Comparison of ENCODE assay signal across 13 cellular contexts in the genomic region with DNA sequence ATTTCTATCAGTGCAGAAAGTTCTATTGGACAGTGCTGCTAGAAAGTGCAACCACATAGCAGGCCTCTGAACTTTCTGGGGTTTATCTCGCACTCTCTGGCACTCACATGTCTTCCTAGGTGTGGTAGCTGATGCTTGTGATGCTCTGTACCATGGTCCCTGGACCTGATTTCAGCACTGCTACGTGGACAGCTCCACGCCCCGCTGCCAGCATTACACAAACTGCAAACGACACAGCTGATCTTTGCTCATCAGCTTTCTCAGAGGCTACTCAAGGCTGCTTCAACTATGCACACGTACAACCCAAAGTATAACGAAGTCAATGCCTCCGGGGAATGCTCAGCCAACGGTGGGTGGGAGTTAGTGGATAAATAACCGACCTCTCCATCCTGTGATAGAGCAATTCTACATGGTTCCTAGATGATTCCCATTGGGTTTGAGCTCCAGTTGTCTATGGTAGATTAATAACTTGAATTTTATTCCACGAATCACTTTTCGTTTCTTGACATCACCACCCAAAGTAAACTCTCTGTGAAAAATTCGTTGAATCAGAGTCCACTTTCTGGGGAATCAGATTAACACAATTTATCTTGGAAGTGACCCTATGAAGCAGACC.
DNase-seq lines count a peak whose midpoint lies in the region; ATAC-seq, FAIRE-seq and TF ChIP-seq lines count a peak whose summit lies in the region.
"Had no signal": no experiment of that assay in that cellular context is flagged by ENCODE, and none has a peak within 500 bp of the region (broad histone marks: within the 10 kb centered on the region; RNA-seq: fewer than 3 reads in every experiment).

No MANE protein-coding gene starts in this region.

- BruUV-seq in HepG2 (replicated peaks; lab: Mats Ljungman, UMichigan), result no TSS peak

- in situ Hi-C loops in HepG2 (cut with HindIII; ENCODE audit: extremely low pct_ligation_motif_present, low pct_unique_long_range_greater_than_20kb), result no loop called here

- H3K4me1 Mint-ChIP-seq in GM23338 (no peaks in the 10 kb centered on the region; the same call in 2 of the 3 replicates), WTC11 (no peaks in the 10 kb centered on the region)
- H3K4me1 Mint-ChIP-seq: CD14-positive monocyte; naive thymus-derived CD4-positive, alpha-beta T cell had no signal

- H3K4me2 ChIP-seq in GM23338 (no peak overlapping the region), HepG2 (ENCODE audit: low read depth, low read length) (no peak overlapping the region)

- no peaks in the 10 kb centered on the region for H3F3A ChIP-seq in GM23338 (replicated peaks; ENCODE audit: low read depth)

- no peak overlapping the region for H3K4me3 ChIP-seq in GM23338
- no peak overlapping the region for H3K4me3 ChIP-seq in HepG2 (replicated peaks in 1 of 3; ENCODE audit: insufficient read depth in 1 of 3, low read depth in 2 of 3, low read length in 3 of 3)
- no peak overlapping the region for H3K4me3 ChIP-seq in coronary artery

- TF ChIP-seq EP300 in HepG2 (IDR thresholded peaks at IDR 0.05; ENCODE audit: low read depth in 2 of 2, low read length in 2 of 2), result no peak
- TF ChIP-seq EP300 in HepG2 (CRISPR knock-in tag; IDR thresholded peaks at IDR 0.05; ENCODE audit: borderline replicate concordance), result no peak

- H3K4me3 Mint-ChIP-seq in GM23338 (no peak overlapping the region), WTC11 (no peak overlapping the region)
- H3K4me3 Mint-ChIP-seq: CD14-positive monocyte; naive thymus-derived CD4-positive, alpha-beta T cell had no signal

- intact Hi-C loops in HepG2 (cut with micrococcal nuclease; ENCODE audit: unreplicated experiment) (no loop called here), posterior cingulate gyrus (cut with DNase I) (no loop called here)

- H3K79me2 ChIP-seq in GM23338 (replicated peaks; ENCODE audit: insufficient read depth) (no peaks in the 10 kb centered on the region), HepG2 (ENCODE audit: insufficient read depth, low read length) (no peaks in the 10 kb centered on the region)

- ATAC-seq in GM23338 (peak; percentile 73), WTC11 (peak; percentile 48), HepG2 (peak; percentile 48; the same call in 2 of the 3 replicates)
- ATAC-seq: left cardiac atrium; naive thymus-derived CD4-positive, alpha-beta T cell had no signal

- no peaks in the 10 kb centered on the region for H3K36me3 ChIP-seq in GM23338 (ENCODE audit: insufficient read depth)
- H3K36me3 ChIP-seq in HepG2 (replicated peaks in 1 of 2; ENCODE audit: control insufficient read depth in 1 of 2, insufficient read depth in 2 of 2, low read length in 2 of 2), result no peaks in the 10 kb centered on the region

- 9% methylated on average over 12 of the region's 13 CpGs for WGBS in HepG2 (ENCODE audit: low lambda C conversion rate)

- TF ChIP-seq CTCF in GM23338 (conservative IDR thresholded peaks at IDR 0.05; ENCODE audit: low read depth in 2 of 2), result no peak
- TF ChIP-seq CTCF in WTC11 (IDR thresholded peaks at IDR 0.05), result no peak
- no peak for TF ChIP-seq CTCF in HepG2 (CRISPR knock-in tag; IDR thresholded peaks at IDR 0.05)
- TF ChIP-seq CTCF in coronary artery (IDR thresholded peaks at IDR 0.05), result no peak

- H4K20me1 ChIP-seq in GM23338 (replicated peaks; ENCODE audit: insufficient read depth) (no peaks in the 10 kb centered on the region), HepG2 (ENCODE audit: insufficient read depth, low read length) (no peaks in the 10 kb centered on the region)

- H2AFZ ChIP-seq in GM23338 (no peak overlapping the region), HepG2 (ENCODE audit: low read length) (no peak overlapping the region)

- DNase-seq in GM23338 (ENCODE audit: low spot score) (peak; percentile 62), HT1080 (ENCODE audit: low read depth) (peak; percentile 15), WTC11 (ENCODE audit: low spot score) (peak; percentile 66), HepG2 (ENCODE audit: low spot score) (peak; percentile 3), SKM-1 treated with dmso at 0.1 percent for 144 hours (lab: John Stamatoyannopoulos, UW; ENCODE audit: unreplicated experiment) (no peak), coronary artery (ENCODE audit: low spot score) (no peak), posterior cingulate gyrus (no peak), mucosa of gallbladder (ENCODE audit: low spot score) (no peak)
- DNase-seq: activated T-cell treated with anti-CD3 and anti-CD28 coated beads for 4 hours; GDM1; left cardiac atrium; naive thymus-derived CD4-positive, alpha-beta T cell had no signal

- H3K27me3 Mint-ChIP-seq in GM23338 (ENCODE audit: insufficient read depth, low read depth, poor library complexity) (no peaks in the 10 kb centered on the region), WTC11 (ENCODE audit: low read depth) (no peaks in the 10 kb centered on the region)

- TF ChIP-seq POLR2A in HepG2 (IDR thresholded peaks at IDR 0.05; ENCODE audit: insufficient read depth in 1 of 2, low read depth in 2 of 2, low read length in 2 of 2), result no peak

- H3K36me3 Mint-ChIP-seq in GM23338 (ENCODE audit: low read depth), result no peaks in the 10 kb centered on the region
- H3K36me3 Mint-ChIP-seq in WTC11, result no peaks in the 10 kb centered on the region
- H3K36me3 Mint-ChIP-seq: CD14-positive monocyte had no signal

- no peak overlapping the region for H3K27ac Mint-ChIP-seq in GM23338
- H3K27ac Mint-ChIP-seq in WTC11, result no peak overlapping the region
- H3K27ac Mint-ChIP-seq: CD14-positive monocyte; naive thymus-derived CD4-positive, alpha-beta T cell had no signal

- H3K4me1 ChIP-seq in GM23338 (ENCODE audit: insufficient read depth) (no peaks in the 10 kb centered on the region), HepG2 (ENCODE audit: insufficient read depth, low read length) (peaks cover 7% of the 10 kb centered on the region)

- no peak overlapping the region for H3K9ac ChIP-seq in HepG2 (ENCODE audit: insufficient read depth, low read depth, low read length)

- no peak for FAIRE-seq in HepG2 (lab: Jason Lieb, UNC)

- no peak for TF ChIP-seq RAD21 in HepG2 (CRISPR knock-in tag; IDR thresholded peaks at IDR 0.05)

- POLR2A ChIA-PET in WTC11 (lab: Charles Lee) (interaction anchor here (0.6 kb wide), 1 partner anchor 53 kb away, joined by 3 read pairs; no protein-coding TSS in a partner anchor), HepG2 (lab: Yijun Ruan, JAX) (no interaction called here)

- H3K9me3 Mint-ChIP-seq in GM23338 (no peaks in the 10 kb centered on the region; the same call in 2 of the 3 replicates), WTC11 (no peaks in the 10 kb centered on the region)

- H3K27ac ChIP-seq in GM23338 (ENCODE audit: low read depth) (no peak overlapping the region), HepG2 (ENCODE audit: extremely low read length, insufficient read depth, low read length) (no peak overlapping the region), coronary artery (no peak overlapping the region)

- CTCF ChIA-PET in WTC11 (lab: Charles Lee) (interaction anchor here (0.7 kb wide), 1 partner anchor 131 kb away, joined by 3 read pairs; no protein-coding TSS in a partner anchor), HepG2 (lab: Yijun Ruan, JAX; ENCODE audit: low intra/inter-chr PET ratio, low total read pairs) (no interaction called here)

- no peaks in the 10 kb centered on the region for H3K9me3 ChIP-seq in HepG2 (ENCODE audit: low read length)

- H3K9me2 ChIP-seq in GM23338 (ENCODE audit: insufficient read depth), result peaks cover 11% of the 10 kb centered on the region

- H3K27me3 ChIP-seq in GM23338 (ENCODE audit: insufficient read depth) (no peaks in the 10 kb centered on the region), HepG2 (ENCODE audit: control insufficient read depth in 1 of 2, insufficient read depth in 2 of 2, low read length in 2 of 2) (peaks cover 0 to 4% of the 10 kb centered on the region in 2 experiments; a peak in 2 of 5 replicates)

TF ChIP-seq in GM23338, 12 proteins besides CTCF, POLR2A, EP300 and RAD21 (continues in another document):
- no peak for TF ChIP-seq NANOG (IDR thresholded peaks at IDR 0.05; ENCODE audit: borderline replicate concordance)

TF ChIP-seq in WTC11, 78 proteins besides CTCF, POLR2A, EP300 and RAD21 (continues in another document):
- TF ChIP-seq HMGA2 (CRISPR knock-in tag; IDR thresholded peaks at IDR 0.05), result no peak
- no peak for TF ChIP-seq EMX1 (CRISPR knock-in tag; IDR thresholded peaks at IDR 0.05)
- no peak for TF ChIP-seq ZNF423 (CRISPR knock-in tag; IDR thresholded peaks at IDR 0.05)
- TF ChIP-seq PRRX2 (CRISPR knock-in tag; IDR thresholded peaks at IDR 0.05), result no peak
- no peak for TF ChIP-seq ZNF138 (CRISPR knock-in tag; conservative IDR thresholded peaks at IDR 0.05)

TF ChIP-seq in HepG2, 621 proteins besides CTCF, POLR2A, EP300 and RAD21 (continues in another document):
- TF ChIP-seq ZSCAN12 (CRISPR knock-in tag; IDR thresholded peaks at IDR 0.05) (0 out of 2 replicates have a peak, but pooled peaks have one; percentile 23), TCF12 (IDR thresholded peaks at IDR 0.05) (no peak), TCF12 (CRISPR knock-in tag; IDR thresholded peaks at IDR 0.05) (no peak), ZNF557 (CRISPR knock-in tag; IDR thresholded peaks at IDR 0.05) (no peak), ZNF33B (CRISPR knock-in tag; IDR thresholded peaks at IDR 0.05) (no peak), ZFP37 (CRISPR knock-in tag; IDR thresholded peaks at IDR 0.05; ENCODE audit: borderline replicate concordance) (0 out of 2 replicates have a peak, but pooled peaks have one; percentile 56), CBX2 (IDR thresholded peaks at IDR 0.05; ENCODE audit: low read depth, low read length) (no peak), CBX2 (CRISPR knock-in tag; IDR thresholded peaks at IDR 0.05; ENCODE audit: low read depth) (no peak), SIN3B (IDR thresholded peaks at IDR 0.05; ENCODE audit: low read length) (no peak), FOXK1 (CRISPR knock-in tag; IDR thresholded peaks at IDR 0.05; ENCODE audit: borderline replicate concordance, low read depth) (peak; percentile 37; the same call in 1 of the 2 replicates), TOE1 (CRISPR knock-in tag; IDR thresholded peaks at IDR 0.05) (no peak)
- TF ChIP-seq, protein P1, sequence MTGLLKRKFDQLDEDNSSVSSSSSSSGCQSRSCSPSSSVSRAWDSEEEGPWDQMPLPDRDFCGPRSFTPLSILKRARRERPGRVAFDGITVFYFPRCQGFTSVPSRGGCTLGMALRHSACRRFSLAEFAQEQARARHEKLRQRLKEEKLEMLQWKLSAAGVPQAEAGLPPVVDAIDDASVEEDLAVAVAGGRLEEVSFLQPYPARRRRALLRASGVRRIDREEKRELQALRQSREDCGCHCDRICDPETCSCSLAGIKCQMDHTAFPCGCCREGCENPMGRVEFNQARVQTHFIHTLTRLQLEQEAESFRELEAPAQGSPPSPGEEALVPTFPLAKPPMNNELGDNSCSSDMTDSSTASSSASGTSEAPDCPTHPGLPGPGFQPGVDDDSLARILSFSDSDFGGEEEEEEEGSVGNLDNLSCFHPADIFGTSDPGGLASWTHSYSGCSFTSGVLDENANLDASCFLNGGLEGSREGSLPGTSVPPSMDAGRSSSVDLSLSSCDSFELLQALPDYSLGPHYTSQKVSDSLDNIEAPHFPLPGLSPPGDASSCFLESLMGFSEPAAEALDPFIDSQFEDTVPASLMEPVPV (CRISPR knock-in tag; IDR thresholded peaks at IDR 0.05), result no peak

Comparison
In these comparisons a context has a peak if more than half of its experiments do, and no peak if none do; other contexts are left out.
1. DNase-seq: peak in GM23338 (single experiment), HT1080 (single experiment), WTC11 (single experiment) and HepG2 (single experiment); none in SKM-1 treated with dmso at 0.1 percent for 144 hours (single experiment), coronary artery (single experiment), posterior cingulate gyrus (0 of 10) and mucosa of gallbladder (single experiment).
2. Peak in every context shown above with its lines, with median percentiles within 50 percentile points of each other: ATAC-seq.